ENCODE assay signal across 9 cellular contexts in the genomic region with DNA sequence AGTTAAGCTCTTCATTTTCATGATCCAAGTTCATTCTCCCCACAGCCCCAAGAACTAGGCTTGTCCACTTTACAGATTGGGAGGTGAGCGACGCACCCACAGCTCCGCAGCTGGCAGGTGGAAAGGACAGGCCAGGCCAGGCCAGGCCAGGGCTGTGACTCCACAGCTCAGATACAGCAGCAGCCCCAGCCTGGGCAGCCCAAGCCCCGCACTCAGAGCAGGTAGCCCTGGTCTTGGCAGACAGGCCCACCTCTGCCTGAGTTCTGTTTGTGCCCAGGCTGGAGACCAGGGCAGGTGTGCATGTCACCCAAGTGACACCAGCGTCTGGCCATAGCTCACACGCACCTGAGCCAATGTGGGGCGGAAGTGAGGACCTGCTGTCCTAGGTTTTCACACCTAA.
"Had no signal": no experiment of that assay in that cellular context is flagged by ENCODE, and none has a peak within 500 bp of the region (broad histone marks: within the 10 kb centered on the region; RNA-seq: fewer than 3 reads in every experiment).

No MANE protein-coding gene starts in this region.

- DNase-seq: activated T-cell treated with anti-CD3 and anti-CD28 coated beads for 4 hours, amygdala, dermis blood vessel endothelial cell, hypothalamus, immature natural killer cell, mesenchymal stem cell, occipital lobe, T-helper 9 cell, trophoblast cell had no signal
